1 cellular context compared by ENCODE assay signal in genomic region chr13:93201992-93202558, GRCh38.
A peak's percentile ranks its signal among the peaks of the same experiment; 100 is the strongest.
TF ChIP-seq lines count a peak whose summit lies in the region.

No MANE protein-coding gene starts in this region.

TF ChIP-seq in HepG2, 621 proteins besides CTCF, POLR2A, EP300 and RAD21 (continued from another document and continues in another):
- TF ChIP-seq UBTF (CRISPR knock-in tag; IDR thresholded peaks at IDR 0.05) = no peak
- no peak for TF ChIP-seq ZNF337 (CRISPR knock-in tag; IDR thresholded peaks at IDR 0.05; ENCODE audit: borderline replicate concordance, low read depth)
- no peak for TF ChIP-seq TP53 (CRISPR knock-in tag; conservative IDR thresholded peaks at IDR 0.05)
- no peak for TF ChIP-seq ZBTB40 (IDR thresholded peaks at IDR 0.05)
- TF ChIP-seq ZBTB40 (CRISPR knock-in tag; IDR thresholded peaks at IDR 0.05) = no peak
- TF ChIP-seq ZNF83 (CRISPR knock-in tag; IDR thresholded peaks at IDR 0.05; ENCODE audit: borderline replicate concordance) = no peak
- TF ChIP-seq, protein P1, sequence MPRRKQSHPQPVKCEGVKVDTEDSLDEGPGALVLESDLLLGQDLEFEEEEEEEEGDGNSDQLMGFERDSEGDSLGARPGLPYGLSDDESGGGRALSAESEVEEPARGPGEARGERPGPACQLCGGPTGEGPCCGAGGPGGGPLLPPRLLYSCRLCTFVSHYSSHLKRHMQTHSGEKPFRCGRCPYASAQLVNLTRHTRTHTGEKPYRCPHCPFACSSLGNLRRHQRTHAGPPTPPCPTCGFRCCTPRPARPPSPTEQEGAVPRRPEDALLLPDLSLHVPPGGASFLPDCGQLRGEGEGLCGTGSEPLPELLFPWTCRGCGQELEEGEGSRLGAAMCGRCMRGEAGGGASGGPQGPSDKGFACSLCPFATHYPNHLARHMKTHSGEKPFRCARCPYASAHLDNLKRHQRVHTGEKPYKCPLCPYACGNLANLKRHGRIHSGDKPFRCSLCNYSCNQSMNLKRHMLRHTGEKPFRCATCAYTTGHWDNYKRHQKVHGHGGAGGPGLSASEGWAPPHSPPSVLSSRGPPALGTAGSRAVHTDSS (CRISPR knock-in tag; conservative IDR thresholded peaks at IDR 0.05) = no peak
- peak; percentile 89 for TF ChIP-seq GFI1 (CRISPR knock-in tag; IDR thresholded peaks at IDR 0.05; ENCODE audit: borderline replicate concordance)
- TF ChIP-seq, protein P2, sequence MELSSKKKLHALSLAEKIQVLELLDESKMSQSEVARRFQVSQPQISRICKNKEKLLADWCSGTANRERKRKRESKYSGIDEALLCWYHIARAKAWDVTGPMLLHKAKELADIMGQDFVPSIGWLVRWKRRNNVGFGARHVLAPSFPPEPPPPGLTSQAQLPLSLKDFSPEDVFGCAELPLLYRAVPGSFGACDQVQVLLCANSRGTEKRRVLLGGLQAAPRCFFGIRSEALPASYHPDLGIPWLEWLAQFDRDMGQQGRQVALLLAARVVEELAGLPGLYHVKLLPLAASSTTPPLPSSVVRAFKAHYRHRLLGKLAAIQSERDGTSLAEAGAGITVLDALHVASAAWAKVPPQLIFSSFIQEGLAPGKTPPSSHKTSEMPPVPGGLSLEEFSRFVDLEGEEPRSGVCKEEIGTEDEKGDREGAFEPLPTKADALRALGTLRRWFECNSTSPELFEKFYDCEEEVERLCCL (CRISPR knock-in tag; IDR thresholded peaks at IDR 0.05; ENCODE audit: borderline replicate concordance) = no peak
- TF ChIP-seq ZNF34 (CRISPR knock-in tag; IDR thresholded peaks at IDR 0.05; ENCODE audit: borderline replicate concordance) = no peak
- no peak for TF ChIP-seq JUND (CRISPR knock-in tag; IDR thresholded peaks at IDR 0.05)
- no peak for TF ChIP-seq ZBTB38 (CRISPR knock-in tag; IDR thresholded peaks at IDR 0.05)
- peak; percentile 84 for TF ChIP-seq ZMYM4 (CRISPR knock-in tag; IDR thresholded peaks at IDR 0.05)
- no peak for TF ChIP-seq SMAD9 (CRISPR knock-in tag; IDR thresholded peaks at IDR 0.05)
- no peak for TF ChIP-seq PTBP1 (IDR thresholded peaks at IDR 0.05; ENCODE audit: low read depth, low read length, poor library complexity, severe bottlenecking)
- TF ChIP-seq ZNF775 (CRISPR knock-in tag; IDR thresholded peaks at IDR 0.05; ENCODE audit: borderline replicate concordance) = no peak
- no peak for TF ChIP-seq ZNF607 (CRISPR knock-in tag; IDR thresholded peaks at IDR 0.05; ENCODE audit: borderline replicate concordance)
- no peak for TF ChIP-seq CHD4 (IDR thresholded peaks at IDR 0.05; ENCODE audit: borderline replicate concordance, low read length)
- TF ChIP-seq ZBTB10 (CRISPR knock-in tag; IDR thresholded peaks at IDR 0.05; ENCODE audit: borderline replicate concordance) = peak; percentile 96
- TF ChIP-seq, protein P3, sequence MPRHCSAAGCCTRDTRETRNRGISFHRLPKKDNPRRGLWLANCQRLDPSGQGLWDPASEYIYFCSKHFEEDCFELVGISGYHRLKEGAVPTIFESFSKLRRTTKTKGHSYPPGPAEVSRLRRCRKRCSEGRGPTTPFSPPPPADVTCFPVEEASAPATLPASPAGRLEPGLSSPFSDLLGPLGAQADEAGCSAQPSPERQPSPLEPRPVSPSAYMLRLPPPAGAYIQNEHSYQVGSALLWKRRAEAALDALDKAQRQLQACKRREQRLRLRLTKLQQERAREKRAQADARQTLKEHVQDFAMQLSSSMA (CRISPR knock-in tag; IDR thresholded peaks at IDR 0.05) = no peak
- no peak for TF ChIP-seq ZNF556 (CRISPR knock-in tag; IDR thresholded peaks at IDR 0.05; ENCODE audit: borderline replicate concordance)
- TF ChIP-seq NONO (IDR thresholded peaks at IDR 0.05) = no peak
- no peak for TF ChIP-seq NONO (CRISPR knock-in tag; conservative IDR thresholded peaks at IDR 0.05)
- TF ChIP-seq KLF6 (CRISPR knock-in tag; IDR thresholded peaks at IDR 0.05) = no peak
- TF ChIP-seq, protein P4, sequence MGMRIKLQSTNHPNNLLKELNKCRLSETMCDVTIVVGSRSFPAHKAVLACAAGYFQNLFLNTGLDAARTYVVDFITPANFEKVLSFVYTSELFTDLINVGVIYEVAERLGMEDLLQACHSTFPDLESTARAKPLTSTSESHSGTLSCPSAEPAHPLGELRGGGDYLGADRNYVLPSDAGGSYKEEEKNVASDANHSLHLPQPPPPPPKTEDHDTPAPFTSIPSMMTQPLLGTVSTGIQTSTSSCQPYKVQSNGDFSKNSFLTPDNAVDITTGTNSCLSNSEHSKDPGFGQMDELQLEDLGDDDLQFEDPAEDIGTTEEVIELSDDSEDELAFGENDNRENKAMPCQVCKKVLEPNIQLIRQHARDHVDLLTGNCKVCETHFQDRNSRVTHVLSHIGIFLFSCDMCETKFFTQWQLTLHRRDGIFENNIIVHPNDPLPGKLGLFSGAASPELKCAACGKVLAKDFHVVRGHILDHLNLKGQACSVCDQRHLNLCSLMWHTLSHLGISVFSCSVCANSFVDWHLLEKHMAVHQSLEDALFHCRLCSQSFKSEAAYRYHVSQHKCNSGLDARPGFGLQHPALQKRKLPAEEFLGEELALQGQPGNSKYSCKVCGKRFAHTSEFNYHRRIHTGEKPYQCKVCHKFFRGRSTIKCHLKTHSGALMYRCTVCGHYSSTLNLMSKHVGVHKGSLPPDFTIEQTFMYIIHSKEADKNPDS (CRISPR knock-in tag; IDR thresholded peaks at IDR 0.05) = no peak
- TF ChIP-seq, protein P5, sequence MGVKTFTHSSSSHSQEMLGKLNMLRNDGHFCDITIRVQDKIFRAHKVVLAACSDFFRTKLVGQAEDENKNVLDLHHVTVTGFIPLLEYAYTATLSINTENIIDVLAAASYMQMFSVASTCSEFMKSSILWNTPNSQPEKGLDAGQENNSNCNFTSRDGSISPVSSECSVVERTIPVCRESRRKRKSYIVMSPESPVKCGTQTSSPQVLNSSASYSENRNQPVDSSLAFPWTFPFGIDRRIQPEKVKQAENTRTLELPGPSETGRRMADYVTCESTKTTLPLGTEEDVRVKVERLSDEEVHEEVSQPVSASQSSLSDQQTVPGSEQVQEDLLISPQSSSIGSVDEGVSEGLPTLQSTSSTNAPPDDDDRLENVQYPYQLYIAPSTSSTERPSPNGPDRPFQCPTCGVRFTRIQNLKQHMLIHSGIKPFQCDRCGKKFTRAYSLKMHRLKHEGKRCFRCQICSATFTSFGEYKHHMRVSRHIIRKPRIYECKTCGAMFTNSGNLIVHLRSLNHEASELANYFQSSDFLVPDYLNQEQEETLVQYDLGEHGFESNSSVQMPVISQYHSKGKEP (CRISPR knock-in tag; IDR thresholded peaks at IDR 0.05) = no peak
- peak; percentile 18; the same call in 1 of the 2 replicates for TF ChIP-seq ZNF292 (CRISPR knock-in tag; IDR thresholded peaks at IDR 0.05; ENCODE audit: borderline replicate concordance, low read depth)
- TF ChIP-seq ZNF468 (CRISPR knock-in tag; IDR thresholded peaks at IDR 0.05) = no peak
- no peak for TF ChIP-seq CBX2 (IDR thresholded peaks at IDR 0.05; ENCODE audit: low read depth, low read length)
- no peak for TF ChIP-seq CBX2 (CRISPR knock-in tag; IDR thresholded peaks at IDR 0.05; ENCODE audit: low read depth)
- TF ChIP-seq, protein P6, sequence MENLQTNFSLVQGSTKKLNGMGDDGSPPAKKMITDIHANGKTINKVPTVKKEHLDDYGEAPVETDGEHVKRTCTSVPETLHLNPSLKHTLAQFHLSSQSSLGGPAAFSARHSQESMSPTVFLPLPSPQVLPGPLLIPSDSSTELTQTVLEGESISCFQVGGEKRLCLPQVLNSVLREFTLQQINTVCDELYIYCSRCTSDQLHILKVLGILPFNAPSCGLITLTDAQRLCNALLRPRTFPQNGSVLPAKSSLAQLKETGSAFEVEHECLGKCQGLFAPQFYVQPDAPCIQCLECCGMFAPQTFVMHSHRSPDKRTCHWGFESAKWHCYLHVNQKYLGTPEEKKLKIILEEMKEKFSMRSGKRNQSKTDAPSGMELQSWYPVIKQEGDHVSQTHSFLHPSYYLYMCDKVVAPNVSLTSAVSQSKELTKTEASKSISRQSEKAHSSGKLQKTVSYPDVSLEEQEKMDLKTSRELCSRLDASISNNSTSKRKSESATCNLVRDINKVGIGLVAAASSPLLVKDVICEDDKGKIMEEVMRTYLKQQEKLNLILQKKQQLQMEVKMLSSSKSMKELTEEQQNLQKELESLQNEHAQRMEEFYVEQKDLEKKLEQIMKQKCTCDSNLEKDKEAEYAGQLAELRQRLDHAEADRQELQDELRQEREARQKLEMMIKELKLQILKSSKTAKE (CRISPR knock-in tag; IDR thresholded peaks at IDR 0.05; ENCODE audit: borderline replicate concordance) = peak; percentile 57; the same call in 1 of the 2 replicates
- no peak for TF ChIP-seq ZNF343 (CRISPR knock-in tag; IDR thresholded peaks at IDR 0.05)
- TF ChIP-seq MLLT10 (CRISPR knock-in tag; IDR thresholded peaks at IDR 0.05) = no peak
- TF ChIP-seq MYC (CRISPR knock-in tag; IDR thresholded peaks at IDR 0.05; ENCODE audit: borderline replicate concordance) = no peak
- no peak for TF ChIP-seq TAF1 (CRISPR knock-in tag; IDR thresholded peaks at IDR 0.05)
